In genomic region chr1:225887030-225887314, GRCh38 we compare ENCODE assay signal across 16 cellular contexts. TPM values are rescaled to one million over a fixed set of nuclear protein-coding genes. Genes with fewer than 3 reads are reported as not detected.
DNase-seq lines count a peak whose midpoint lies in the region; ATAC-seq and TF ChIP-seq lines count a peak whose summit lies in the region.
"Had no signal": no experiment of that assay in that cellular context is flagged by ENCODE, and none has a peak within 500 bp of the region (broad histone marks: within the 10 kb centered on the region; RNA-seq: fewer than 3 reads in every experiment).

No MANE protein-coding gene starts in this region.

- H4K20me1 ChIP-seq in GM23338 (replicated peaks; ENCODE audit: insufficient read depth): no peaks in the 10 kb centered on the region
- H4K20me1 ChIP-seq: BLaER1 had no signal

- H3K9me2 ChIP-seq in GM23338 (ENCODE audit: insufficient read depth): no peaks in the 10 kb centered on the region

- H3K27me3 ChIP-seq in GM23338 (ENCODE audit: insufficient read depth): no peaks in the 10 kb centered on the region
- no peaks in the 10 kb centered on the region for H3K27me3 ChIP-seq in body of pancreas
- H3K27me3 ChIP-seq in mesendoderm (ENCODE audit: insufficient read depth, low read length, poor library complexity): no peaks in the 10 kb centered on the region
- H3K27me3 ChIP-seq: SJSA1 had no signal

- H3K27ac ChIP-seq in GM23338 (ENCODE audit: low read depth) (no peak overlapping the region), body of pancreas (peak overlapping the region in 3 of 4 donors; percentile 96), mesendoderm (ENCODE audit: low read depth, low read length) (no peak overlapping the region)
- H3K27ac ChIP-seq: BLaER1, KMS-11, SJSA1 had no signal

- peaks cover 43% of the 10 kb centered on the region for H3K4me1 Mint-ChIP-seq in GM23338

- H3K36me3 Mint-ChIP-seq in GM23338 (ENCODE audit: low read depth): no peaks in the 10 kb centered on the region

- H2BK5ac ChIP-seq in mesendoderm (ENCODE audit: low read length): no peak overlapping the region

- H2AK5ac ChIP-seq in mesendoderm (ENCODE audit: low read length): no peak overlapping the region

- peak overlapping the region; percentile 55; the same call in 1 of the 2 replicates for H3K4me3 ChIP-seq in GM23338
- H3K4me3 ChIP-seq in body of pancreas: no peak overlapping the region
- H3K4me3 ChIP-seq in mesendoderm (ENCODE audit: low read length): no peak overlapping the region
- H3K4me3 ChIP-seq: BLaER1, HAP-1, SJSA1 had no signal

- no peak overlapping the region for H3K23ac ChIP-seq in mesendoderm (ENCODE audit: low read length)

- H2BK120ac ChIP-seq in mesendoderm (ENCODE audit: low read depth, low read length): no peak overlapping the region

- H3K27ac Mint-ChIP-seq in GM23338: no peak overlapping the region

- peaks cover 33% of the 10 kb centered on the region for H3K4me1 ChIP-seq in GM23338 (ENCODE audit: insufficient read depth)
- peaks cover 67% of the 10 kb centered on the region for H3K4me1 ChIP-seq in body of pancreas
- peaks cover 16% of the 10 kb centered on the region for H3K4me1 ChIP-seq in mesendoderm (ENCODE audit: control insufficient read depth, low read depth, low read length)
- H3K4me1 ChIP-seq: HAP-1 had no signal

- H4K5ac ChIP-seq in mesendoderm (ENCODE audit: low read length): no peak overlapping the region

- WGBS in body of pancreas, 2 donors: 77 to 84% methylated on average over 7 of the region's 7 CpGs
- no CpG with 5 or more reads among the region's 7 CpGs for WGBS in mesendoderm (ENCODE audit: extremely low coverage, insufficient coverage, low lambda C conversion rate)

- H4K8ac ChIP-seq in mesendoderm (ENCODE audit: low read depth, low read length): no peak overlapping the region

- H3K79me2 ChIP-seq in GM23338 (replicated peaks; ENCODE audit: insufficient read depth): peaks cover 9% of the 10 kb centered on the region; the same call in 1 of the 2 replicates
- no peaks in the 10 kb centered on the region for H3K79me2 ChIP-seq in mesendoderm (ENCODE audit: control insufficient read depth, insufficient read depth, low read length)

- H3K18ac ChIP-seq in mesendoderm (ENCODE audit: low read length): no peak overlapping the region

- peaks cover 26% of the 10 kb centered on the region for H3K27me3 Mint-ChIP-seq in GM23338 (ENCODE audit: insufficient read depth, low read depth, poor library complexity)

- H3F3A ChIP-seq in GM23338 (replicated peaks; ENCODE audit: low read depth): peaks cover 18% of the 10 kb centered on the region

- ATAC-seq in GM23338: no peak
- no peak for ATAC-seq in body of pancreas
- no peak for ATAC-seq in HG03175 (IDR thresholded peaks at IDR 0.05; ENCODE audit: unreplicated experiment)

- no peaks in the 10 kb centered on the region for H3K9me3 Mint-ChIP-seq in GM23338

- peak overlapping the region; percentile 62 for H3K4me3 Mint-ChIP-seq in GM23338

- H2AFZ ChIP-seq in GM23338: no peak overlapping the region

- no peaks in the 10 kb centered on the region for H3K9me3 ChIP-seq in body of pancreas
- H3K9me3 ChIP-seq: BLaER1, HAP-1, SJSA1 had no signal

- no peaks in the 10 kb centered on the region for H3K36me3 ChIP-seq in GM23338 (ENCODE audit: insufficient read depth)
- no peaks in the 10 kb centered on the region for H3K36me3 ChIP-seq in body of pancreas (replicated peaks in 1 of 2; ENCODE audit: insufficient read depth in 1 of 2, low read depth in 2 of 2)
- H3K36me3 ChIP-seq in mesendoderm (ENCODE audit: control insufficient read depth, insufficient read depth, low read length): peaks cover 1% of the 10 kb centered on the region
- H3K36me3 ChIP-seq: BLaER1, HAP-1 had no signal

- TF ChIP-seq POLR2A in body of pancreas (IDR thresholded peaks at IDR 0.05): no peak

- H3K9ac ChIP-seq in mesendoderm (ENCODE audit: low read length): peak overlapping the region; percentile 38
- H3K9ac ChIP-seq: BLaER1, KMS-11 had no signal

- H2BK15ac ChIP-seq in mesendoderm (replicated peaks; ENCODE audit: low read depth): no peak overlapping the region

- peak overlapping the region; percentile 15 for H3K56ac ChIP-seq in mesendoderm (ENCODE audit: low read length)

- H3K4me2 ChIP-seq in GM23338: peak overlapping the region; percentile 81
- no peak overlapping the region for H3K4me2 ChIP-seq in mesendoderm (ENCODE audit: low read length)
- H3K4me2 ChIP-seq: BLaER1, KMS-11 had no signal

- no peak overlapping the region for H3K4ac ChIP-seq in mesendoderm (ENCODE audit: low read depth, low read length)

- intact Hi-C loops in body of pancreas (cut with DNase I): no loop called here

- TF ChIP-seq CTCF in GM23338 (conservative IDR thresholded peaks at IDR 0.05; ENCODE audit: low read depth in 2 of 2) (no peak), body of pancreas (IDR thresholded peaks at IDR 0.05) (no peak)

- no peaks in the 10 kb centered on the region for H3K79me1 ChIP-seq in mesendoderm (ENCODE audit: low read length)

- no peak for DNase-seq in GM23338 (ENCODE audit: low spot score)
- DNase-seq in body of pancreas: no peak
- DNase-seq in mesendoderm: no peak
- DNase-seq in NCI-H2107 (lab: John Stamatoyannopoulos, UW): no peak
- no peak for DNase-seq in T-helper 1 cell
- DNase-seq: 8988T, NCI-H1092, NCI-H345, NCI-H69 had no signal

TF ChIP-seq in GM23338, 12 proteins besides CTCF, POLR2A, EP300 and RAD21:
- TF ChIP-seq POLR2AphosphoS5 (IDR thresholded peaks at IDR 0.05; ENCODE audit: low read depth) (no peak), STAT1 (IDR thresholded peaks at IDR 0.05; ENCODE audit: unreplicated experiment) (no peak), ETS1 (IDR thresholded peaks at IDR 0.05) (no peak), CREB1 (CRISPR knock-in tag; IDR thresholded peaks at IDR 0.05; ENCODE audit: low read depth) (no peak), NANOG (IDR thresholded peaks at IDR 0.05; ENCODE audit: borderline replicate concordance) (no peak), JUNB (IDR thresholded peaks at IDR 0.05; ENCODE audit: unreplicated experiment) (no peak), EZH2 (IDR thresholded peaks at IDR 0.05; ENCODE audit: low read depth, unreplicated experiment) (no peak)
TF ChIP-seq in GM23338: peak in this region for 0.

RNA-seq across cellular contexts. Expression of gene LEFTY1, which starts 2.0 kb away (rescaled TPM):
- total RNA-seq in GM23338 (2014; rRNA removed; shearing (Covaris generic)): 65.4 and 67.1 TPM in 2 replicates
- polyA plus RNA-seq in GM23338 (2016; fragmentation: Nextera tagmentation; extraction: Ambion mirVana): 25.7 and 27.5 TPM in 2 replicates
- 100 to 1,000 TPM; 138 to 153 TPM for total RNA-seq in body of pancreas
- 42.5 TPM for polyA plus RNA-seq in mesendoderm (2013, experiment 1 of 2)
- polyA plus RNA-seq in mesendoderm (2013, experiment 2 of 2): 42.7 TPM
- total RNA-seq: Daoy, MCF 10A, SJSA1 had no signal

RNA-seq across cellular contexts. Expression of gene TMEM63A, which starts 4.8 kb away (rescaled TPM):
- 61.8 and 76.9 TPM in 2 replicates for total RNA-seq in GM23338 (2014; rRNA removed; shearing (Covaris generic))
- polyA plus RNA-seq in GM23338 (2016; fragmentation: Nextera tagmentation; extraction: Ambion mirVana): 24.3 and 31.7 TPM in 2 replicates
- total RNA-seq in body of pancreas: 100 to 1,000 TPM; 129 to 217 TPM
- polyA plus RNA-seq in mesendoderm (2013, experiment 1 of 2): 32.2 TPM
- polyA plus RNA-seq in mesendoderm (2013, experiment 2 of 2): 34.0 TPM

RNA-seq across cellular contexts. Expression of gene PYCR2, which starts 37.1 kb away (rescaled TPM):
- total RNA-seq in GM23338 (2014; rRNA removed; shearing (Covaris generic)): 96.7 and 109 TPM in 2 replicates
- 89.1 and 95.1 TPM in 2 replicates for polyA plus RNA-seq in GM23338 (2016; fragmentation: Nextera tagmentation; extraction: Ambion mirVana)
- 10 to 100 TPM; 34.2 to 52.4 TPM for total RNA-seq in body of pancreas
- 94.1 TPM for polyA plus RNA-seq in mesendoderm (2013, experiment 1 of 2)
- 95.3 TPM for polyA plus RNA-seq in mesendoderm (2013, experiment 2 of 2)

RNA-seq across cellular contexts. Expression of gene LEFTY2, which starts 54.0 kb away (rescaled TPM):
- 12.4 and 16.9 TPM in 2 replicates for total RNA-seq in GM23338 (2014; rRNA removed; shearing (Covaris generic))
- polyA plus RNA-seq in GM23338 (2016; fragmentation: Nextera tagmentation; extraction: Ambion mirVana): 8.3 and 10.2 TPM in 2 replicates
- total RNA-seq in body of pancreas: 1 to 10 TPM in 1 of 2 donors, under 1 TPM in 1; 0.99 to 8.0 TPM
- polyA plus RNA-seq in mesendoderm (2013, experiment 1 of 2): 11.8 TPM
- 13.3 TPM for polyA plus RNA-seq in mesendoderm (2013, experiment 2 of 2)
- total RNA-seq: Daoy, MCF 10A, SJSA1 had no signal

Comparison
In these comparisons a context has a peak if more than half of its experiments do, and no peak if none do; other contexts are left out.
1. H3K27ac ChIP-seq: peak in body of pancreas (3 of 4); none in GM23338 (single experiment) and mesendoderm (single experiment).